1 cellular context compared by ENCODE assay signal in genomic region chr1:52032124-52032784, GRCh38.
TF ChIP-seq lines count a peak whose summit lies in the region.

No MANE protein-coding gene starts in this region.

TF ChIP-seq in H1, 55 proteins besides CTCF, POLR2A, EP300 and RAD21:
- TF ChIP-seq POLR2AphosphoS5 (IDR thresholded peaks at IDR 0.05; ENCODE audit: low read depth, low read length) (no peak), TCF12 (IDR thresholded peaks at IDR 0.05; ENCODE audit: low read depth, low read length) (no peak), CBX8 (IDR thresholded peaks at IDR 0.05; ENCODE audit: borderline replicate concordance, low read depth, low read length) (no peak), SP2 (IDR thresholded peaks at IDR 0.05; ENCODE audit: low read length) (no peak), RXRA (IDR thresholded peaks at IDR 0.05; ENCODE audit: insufficient read depth, low read depth, low read length) (no peak), BRCA1 (IDR thresholded peaks at IDR 0.05; ENCODE audit: low read depth, low read length) (no peak), TBP (IDR thresholded peaks at IDR 0.05; ENCODE audit: low read depth, low read length) (no peak), CREB1 (IDR thresholded peaks at IDR 0.05) (no peak), EGR1 (IDR thresholded peaks at IDR 0.05; ENCODE audit: borderline replicate concordance, low read depth, low read length) (no peak), NRF1 (IDR thresholded peaks at IDR 0.05; ENCODE audit: low read depth, low read length) (no peak), ATF2 (IDR thresholded peaks at IDR 0.05; ENCODE audit: low read length) (no peak), JUN (IDR thresholded peaks at IDR 0.05; ENCODE audit: low read depth, low read length) (no peak), CHD7 (IDR thresholded peaks at IDR 0.05; ENCODE audit: insufficient replicate concordance, low read length) (no peak), ATF3 (IDR thresholded peaks at IDR 0.05; ENCODE audit: insufficient read depth, low read depth, low read length) (no peak), ZNF274 (IDR thresholded peaks at IDR 0.05; ENCODE audit: borderline replicate concordance, extremely low read depth, low read length) (no peak)
